15 cellular contexts compared by ENCODE assay signal in the genomic region with DNA sequence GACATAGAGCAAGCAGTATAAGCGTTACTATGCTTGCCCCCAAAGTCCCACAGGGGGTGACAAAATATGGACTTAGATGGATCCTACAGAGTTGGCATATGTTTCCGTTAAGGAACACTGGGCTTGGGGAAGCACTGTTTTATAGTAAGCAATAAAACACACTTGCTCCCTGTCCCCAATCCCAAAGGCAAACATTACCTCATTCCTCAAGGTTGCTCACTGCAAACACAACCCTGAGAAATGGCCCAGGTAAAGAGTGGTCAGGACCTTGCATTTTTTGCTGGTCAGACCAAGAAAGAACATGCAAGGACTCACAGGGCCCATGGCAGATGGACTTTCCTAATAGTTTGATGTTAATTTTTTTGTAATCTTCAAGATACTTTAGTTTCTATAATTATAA. TPM values are rescaled to one million over a fixed set of nuclear protein-coding genes. Genes with fewer than 3 reads are reported as not detected.
"Had no signal": no experiment of that assay in that cellular context is flagged by ENCODE, and none has a peak within 500 bp of the region (broad histone marks: within the 10 kb centered on the region; RNA-seq: fewer than 3 reads in every experiment).

No MANE protein-coding gene starts in this region.

- H3K4me3 Mint-ChIP-seq: activated CD4-positive, alpha-beta T cell treated with anti-CD3 and anti-CD28 coated beads, Interleukin-2, amount 10 ng/mL, durations not matched to agents 7 days and 5 days; activated naive CD4-positive, alpha-beta T cell treated with anti-CD3 and anti-CD28 coated beads, Interleukin-2, amount 10 ng/mL, durations not matched to agents 7 days and 5 days; activated naive CD8-positive, alpha-beta T cell treated with anti-CD3 and anti-CD28 coated beads, Interleukin-2, amount 50 U/mL, for 24 hours; natural killer cell treated with Interleukin-12 subunit alpha and Interleukin-12 subunit beta and Interleukin-15 and Interleukin-18, amount 100 ng/mL, for 72 hours had no signal

- H3K36me3 ChIP-seq: neutrophil had no signal

- H3K4me1 Mint-ChIP-seq: activated CD4-positive, alpha-beta T cell treated with anti-CD3 and anti-CD28 coated beads, Interleukin-2, amount 10 ng/mL, durations not matched to agents 7 days and 5 days; activated naive CD4-positive, alpha-beta T cell treated with anti-CD3 and anti-CD28 coated beads, Interleukin-2, amount 10 ng/mL, durations not matched to agents 7 days and 5 days; activated naive CD8-positive, alpha-beta T cell treated with anti-CD3 and anti-CD28 coated beads, Interleukin-2, amount 50 U/mL, for 24 hours had no signal

- H3K27ac Mint-ChIP-seq: activated CD4-positive, alpha-beta T cell treated with anti-CD3 and anti-CD28 coated beads, Interleukin-2, amount 10 ng/mL, durations not matched to agents 7 days and 5 days; activated naive CD4-positive, alpha-beta T cell treated with anti-CD3 and anti-CD28 coated beads, Interleukin-2, amount 10 ng/mL, durations not matched to agents 7 days and 5 days; activated naive CD8-positive, alpha-beta T cell treated with anti-CD3 and anti-CD28 coated beads, Interleukin-2, amount 50 U/mL, for 24 hours; natural killer cell treated with Interleukin-12 subunit alpha and Interleukin-12 subunit beta and Interleukin-15 and Interleukin-18, amount 100 ng/mL, for 72 hours had no signal

- H3K4me1 ChIP-seq: thyroid gland had no signal

- H3K36me3 Mint-ChIP-seq: activated naive CD4-positive, alpha-beta T cell treated with anti-CD3 and anti-CD28 coated beads, Interleukin-2, amount 10 ng/mL, durations not matched to agents 7 days and 5 days; natural killer cell treated with Interleukin-12 subunit alpha and Interleukin-12 subunit beta and Interleukin-15 and Interleukin-18, amount 100 ng/mL, for 72 hours had no signal

- H3K9me3 ChIP-seq: gastrocnemius medialis, neutrophil, thyroid gland had no signal

- H3K9me3 Mint-ChIP-seq: activated CD4-positive, alpha-beta T cell treated with anti-CD3 and anti-CD28 coated beads, Interleukin-2, amount 10 ng/mL, durations not matched to agents 7 days and 5 days; activated naive CD8-positive, alpha-beta T cell treated with anti-CD3 and anti-CD28 coated beads, Interleukin-2, amount 50 U/mL, for 24 hours had no signal

- H3K27me3 Mint-ChIP-seq: activated CD4-positive, alpha-beta T cell treated with anti-CD3 and anti-CD28 coated beads, Interleukin-2, amount 10 ng/mL, durations not matched to agents 7 days and 5 days; activated naive CD4-positive, alpha-beta T cell treated with anti-CD3 and anti-CD28 coated beads, Interleukin-2, amount 10 ng/mL, durations not matched to agents 7 days and 5 days; activated naive CD8-positive, alpha-beta T cell treated with anti-CD3 and anti-CD28 coated beads, Interleukin-2, amount 50 U/mL, for 24 hours; natural killer cell treated with Interleukin-12 subunit alpha and Interleukin-12 subunit beta and Interleukin-15 and Interleukin-18, amount 100 ng/mL, for 72 hours had no signal

- H3K27me3 ChIP-seq: gastrocnemius medialis, neutrophil, thyroid gland had no signal

- H3K27ac ChIP-seq: gastrocnemius medialis, neutrophil, thyroid gland had no signal

- H3K4me3 ChIP-seq: gastrocnemius medialis, thyroid gland had no signal

- DNase-seq: activated CD4-positive, alpha-beta T cell treated with anti-CD3 and anti-CD28 coated beads, Interleukin-2, amount 10 ng/mL, durations not matched to agents 7 days and 5 days; activated CD8-positive, alpha-beta memory T cell treated with anti-CD3 and anti-CD28 coated beads, Interleukin-2, amount 50 U/mL, for 4 hours; activated effector memory CD4-positive, alpha-beta T cell treated with Interleukin-2 at 50 U/mL for 16 hours; activated naive CD4-positive, alpha-beta T cell treated with anti-CD3 and anti-CD28 coated beads, Interleukin-2, amount 10 ng/mL, durations not matched to agents 7 days and 5 days; activated naive CD8-positive, alpha-beta T cell treated with anti-CD3 and anti-CD28 coated beads, Interleukin-2, amount 50 U/mL, for 24 hours; activated T-cell treated with anti-CD3 and anti-CD28 coated beads, Interleukin-2, amount 50 U/mL, for 48 hours; cortex of kidney; gastrocnemius medialis; head of caudate nucleus; kidney; stimulated activated naive CD4-positive, alpha-beta T cell treated with Interleukin-2 at 50 U/mL for 16 hours; T1000; thyroid gland had no signal

RNA-seq across cellular contexts. Expression of gene UGGT2, which starts 32.3 kb away (rescaled TPM):
- total RNA-seq: activated CD4-positive, alpha-beta T cell treated with anti-CD3 and anti-CD28 coated beads, Interleukin-2, amount 10 ng/mL, durations not matched to agents 7 days and 5 days had no signal
